In the genomic region with DNA sequence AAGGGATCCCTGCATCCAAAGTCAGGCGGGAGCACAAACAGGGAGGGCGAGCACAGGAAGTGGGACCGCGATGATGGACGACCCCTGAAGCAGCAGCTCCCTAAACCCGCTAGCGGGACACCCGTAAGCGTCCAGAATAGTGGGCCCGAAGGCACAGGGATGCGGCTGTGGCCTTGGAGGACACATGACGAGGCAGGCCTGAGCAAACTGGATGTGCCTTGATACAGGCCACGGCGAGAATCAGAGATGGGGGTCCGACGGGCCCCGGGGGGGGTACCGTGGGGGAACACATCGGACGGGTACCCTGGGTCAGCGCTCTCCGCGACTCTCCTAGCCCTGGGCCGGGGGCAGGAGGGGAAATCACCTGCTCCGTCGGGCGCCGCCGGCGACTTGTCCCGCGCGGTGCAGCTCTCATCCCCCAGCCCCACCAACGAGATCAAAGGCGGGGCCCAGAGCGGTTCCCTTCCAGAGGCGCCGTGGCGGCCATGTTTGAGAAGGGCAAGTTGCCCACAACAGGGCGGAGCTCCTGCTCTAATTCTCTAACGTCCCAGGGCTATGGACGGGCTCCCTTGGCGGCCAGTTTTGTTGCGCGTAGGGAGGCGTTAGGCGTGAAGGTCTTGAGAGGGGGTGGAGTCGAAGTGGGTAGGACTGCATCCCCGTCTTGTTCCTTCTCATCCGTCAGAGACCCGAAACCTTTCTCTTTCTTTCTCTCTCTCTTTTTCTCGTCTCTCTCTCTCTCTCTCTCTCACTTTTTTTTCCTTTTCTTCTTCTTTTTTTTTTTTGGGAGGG, we compare ENCODE assay signal across 8 cellular contexts.
DNase-seq lines count a peak whose midpoint lies in the region; ATAC-seq and TF ChIP-seq lines count a peak whose summit lies in the region.

A gene with protein sequence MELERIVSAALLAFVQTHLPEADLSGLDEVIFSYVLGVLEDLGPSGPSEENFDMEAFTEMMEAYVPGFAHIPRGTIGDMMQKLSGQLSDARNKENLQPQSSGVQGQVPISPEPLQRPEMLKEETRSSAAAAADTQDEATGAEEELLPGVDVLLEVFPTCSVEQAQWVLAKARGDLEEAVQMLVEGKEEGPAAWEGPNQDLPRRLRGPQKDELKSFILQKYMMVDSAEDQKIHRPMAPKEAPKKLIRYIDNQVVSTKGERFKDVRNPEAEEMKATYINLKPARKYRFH (minus strand): TSS at position 413 of the 789 bp plus-strand sequence. CDS start 7,386 bp downstream, outside the sequence.

- TF ChIP-seq CTCF in AG10803 (conservative IDR thresholded peaks at IDR 0.05; ENCODE audit: low read length), result no peak

- peak; percentile 94 for ATAC-seq in GM19035 (IDR thresholded peaks at IDR 0.05; ENCODE audit: unreplicated experiment)
- peak; percentile 89 for ATAC-seq in HG03354 (IDR thresholded peaks at IDR 0.05; ENCODE audit: poor library complexity, severe bottlenecking, unreplicated experiment)
- ATAC-seq in activated CD4-positive, CD25-positive, alpha-beta regulatory T cell treated with anti-CD3 and anti-CD28 coated beads, Interleukin-2, amount 50 U/mL, for 24 hours, result peak; percentile 95 to 97

- DNase-seq in AG10803 (ENCODE audit: low read depth) (peak; percentile 96), NCI-H446 treated with DMSO at 0.1 percent for 48 hours (lab: John Stamatoyannopoulos, UW) (peak; percentile 89), cerebellar cortex (ENCODE audit: low spot score) (peak; percentile 99), islet precursor cell (peak; percentile 98)
- peak; percentile 94 to 100 (median 95) for DNase-seq in stimulated activated CD4-positive, alpha-beta T cell treated with anti-CD3 and anti-CD28 coated beads, Interleukin-12 subunit alpha, Interleukin-12 subunit beta, amount 100 ng/mL, for 48 hours (ENCODE audit: low read depth in 2 of 3, low spot score in 1 of 3)

- peak within 1 kb of the TSS; percentile 94 for H3K4me3 ChIP-seq in AG10803 (ENCODE audit: low read length)

Comparison
In these comparisons a context has a peak if more than half of its experiments do, and no peak if none do; other contexts are left out.
1. Peak in every context shown above with its lines: DNase-seq, ATAC-seq and H3K4me3 ChIP-seq.